Comparison of ENCODE assay signal across 28 cellular contexts in the genomic region with DNA sequence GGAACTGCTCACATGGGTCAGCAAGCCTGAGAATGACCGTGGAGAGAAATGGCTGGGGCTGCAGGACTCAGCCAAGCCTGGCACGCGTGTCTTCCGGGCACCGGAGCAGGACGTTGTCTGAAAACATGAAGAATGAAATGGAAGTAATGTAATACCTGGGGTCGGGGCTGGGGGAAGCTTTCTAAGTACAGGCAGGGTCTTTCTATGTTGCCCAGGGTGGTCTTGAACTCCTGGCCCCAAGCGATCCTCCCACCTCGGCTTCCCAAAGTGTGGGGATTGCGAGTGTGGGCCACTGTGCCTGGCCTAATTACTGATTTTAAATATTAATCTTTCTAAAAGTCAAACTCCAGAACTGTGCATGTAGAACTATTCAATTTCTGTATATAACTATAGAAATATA.
DNase-seq lines count a peak whose midpoint lies in the region; ATAC-seq and TF ChIP-seq lines count a peak whose summit lies in the region.
"Had no signal": no experiment of that assay in that cellular context is flagged by ENCODE, and none has a peak within 500 bp of the region (broad histone marks: within the 10 kb centered on the region; RNA-seq: fewer than 3 reads in every experiment).

No MANE protein-coding gene starts in this region.

- no peak overlapping the region for H2AFZ ChIP-seq in ACC112 (ENCODE audit: low read length, unreplicated experiment)
- H2AFZ ChIP-seq in PC-9: no peak overlapping the region
- H2AFZ ChIP-seq in osteoblast (ENCODE audit: low read length): no peak overlapping the region
- H2AFZ ChIP-seq: GM23248 had no signal

- no peaks in the 10 kb centered on the region; the same call in 1 of the 2 replicates for H3K36me3 ChIP-seq in ACC112 (ENCODE audit: insufficient read depth, low read length)
- H3K36me3 ChIP-seq in PC-9 (ENCODE audit: low read depth): peaks cover 4% of the 10 kb centered on the region; the same call in 1 of the 2 replicates
- no peaks in the 10 kb centered on the region for H3K36me3 ChIP-seq in osteoblast (ENCODE audit: insufficient read depth, low read length)
- no peaks in the 10 kb centered on the region for H3K36me3 ChIP-seq in BE2C

- H4K20me1 ChIP-seq in PC-9 (ENCODE audit: insufficient read depth) (no peaks in the 10 kb centered on the region), osteoblast (ENCODE audit: insufficient read depth, low read length) (no peaks in the 10 kb centered on the region)

- no peak for ATAC-seq in left lobe of liver
- ATAC-seq in HG03378 (IDR thresholded peaks at IDR 0.05; ENCODE audit: unreplicated experiment): no peak
- no peak for ATAC-seq in GM21390 (IDR thresholded peaks at IDR 0.05; ENCODE audit: unreplicated experiment)
- ATAC-seq: CD8-positive, alpha-beta T cell; K562 had no signal

- BruUV-seq in PC-9 (replicated peaks; lab: Mats Ljungman, UMichigan): no TSS peak

- CTCF ChIA-PET in PC-9 (lab: Charles Lee): no interaction called here

- intact Hi-C loops in PC-9 (cut with micrococcal nuclease; ENCODE audit: unreplicated experiment): no loop called here

- TF ChIP-seq CTCF in PC-9 (conservative IDR thresholded peaks at IDR 0.05) (no peak), osteoblast (IDR thresholded peaks at IDR 0.05; ENCODE audit: extremely low read depth, low read depth, low read length) (no peak), BE2C (IDR thresholded peaks at IDR 0.05; ENCODE audit: low read depth, low read length) (no peak)

- POLR2A ChIA-PET in PC-9 (lab: Charles Lee; ENCODE audit: unreplicated experiment): no interaction called here

- H3K79me2 ChIP-seq in ACC112 (ENCODE audit: control insufficient read depth, insufficient read depth, low read length, unreplicated experiment) (no peaks in the 10 kb centered on the region), PC-9 (ENCODE audit: low read depth) (peaks cover 8% of the 10 kb centered on the region; the same call in 1 of the 2 replicates), osteoblast (ENCODE audit: insufficient read depth, low read length) (no peaks in the 10 kb centered on the region)

- H3K4me3 ChIP-seq in ACC112 (ENCODE audit: low read depth, low read length): no peak overlapping the region
- no peak overlapping the region for H3K4me3 ChIP-seq in PC-9
- H3K4me3 ChIP-seq in osteoblast (ENCODE audit: insufficient read depth, low read length): no peak overlapping the region
- no peak overlapping the region for H3K4me3 ChIP-seq in BE2C (ENCODE audit: low read depth, low read length)
- H3K4me3 ChIP-seq: GM23248, K562 had no signal

- H3K27me3 ChIP-seq in ACC112 (ENCODE audit: insufficient read depth, low read length) (no peaks in the 10 kb centered on the region), PC-9 (ENCODE audit: insufficient read depth, low read depth) (no peaks in the 10 kb centered on the region), osteoblast (ENCODE audit: insufficient read depth, low read length) (no peaks in the 10 kb centered on the region), BE2C (no peaks in the 10 kb centered on the region)

- H3K27ac ChIP-seq in ACC112 (ENCODE audit: low read depth, low read length): 0 out of 2 replicates have a peak overlapping the region, but pooled peaks have one; percentile 0
- H3K27ac ChIP-seq in PC-9: peak overlapping the region; percentile 25; the same call in 1 of the 2 replicates
- peak overlapping the region; percentile 28 for H3K27ac ChIP-seq in osteoblast (ENCODE audit: low read depth, low read length)
- H3K27ac ChIP-seq: C4-2B, GM23248, RWPE1 had no signal

- no peak for DNase-seq in PC-9
- DNase-seq in left lobe of liver (ENCODE audit: low spot score): peak; percentile 28
- DNase-seq in osteoblast (ENCODE audit: insufficient read length, low spot score, missing footprints): no peak
- no peak for DNase-seq in NCI-H82 treated with DMSO at 0.1 percent for 48 hours (lab: John Stamatoyannopoulos, UW; ENCODE audit: unreplicated experiment)
- DNase-seq in BE2C: no peak
- DNase-seq: CD8-positive, alpha-beta T cell; DMS79 treated with DMSO at 0.1 percent for 48 hours; GF-D8; GM23248; H9; HFFc6; Kasumi-1; MV-4-11; NCI-H1105; NCI-H1436 treated with DMSO at 0.1 percent for 48 hours; NCI-H187 treated with DMSO at 0.1 percent for 48 hours; NCI-H2107; NCI-H524; NCI-H774; NK-92 treated with Interleukin-12 subunit alpha and Interleukin-12 subunit beta, amount 100 ng/mL, for 24 hours; SHP77 treated with DMSO at 0.1 percent for 48 hours; SW 1271 had no signal

- H3K9me3 ChIP-seq in PC-9 (ENCODE audit: insufficient read depth, low read depth) (no peaks in the 10 kb centered on the region), osteoblast (ENCODE audit: low read depth, low read length) (no peaks in the 10 kb centered on the region), BE2C (no peaks in the 10 kb centered on the region)

- H3K4me1 ChIP-seq in ACC112 (ENCODE audit: control insufficient read depth, insufficient read depth, low read length, unreplicated experiment) (peaks cover 17% of the 10 kb centered on the region), PC-9 (replicated peaks; ENCODE audit: insufficient read depth) (peaks cover 51% of the 10 kb centered on the region), osteoblast (ENCODE audit: insufficient read depth, low read length) (peaks cover 11% of the 10 kb centered on the region), BE2C (no peaks in the 10 kb centered on the region)

- no peaks in the 10 kb centered on the region for H3K9me2 ChIP-seq in PC-9 (ENCODE audit: insufficient read depth)

- peaks cover 43% of the 10 kb centered on the region for H3F3A ChIP-seq in PC-9 (ENCODE audit: insufficient read depth, low read depth)

- H3K4me2 ChIP-seq in PC-9: no peak overlapping the region
- no peak overlapping the region for H3K4me2 ChIP-seq in osteoblast (ENCODE audit: insufficient read depth, low read length)
